In the genomic region with DNA sequence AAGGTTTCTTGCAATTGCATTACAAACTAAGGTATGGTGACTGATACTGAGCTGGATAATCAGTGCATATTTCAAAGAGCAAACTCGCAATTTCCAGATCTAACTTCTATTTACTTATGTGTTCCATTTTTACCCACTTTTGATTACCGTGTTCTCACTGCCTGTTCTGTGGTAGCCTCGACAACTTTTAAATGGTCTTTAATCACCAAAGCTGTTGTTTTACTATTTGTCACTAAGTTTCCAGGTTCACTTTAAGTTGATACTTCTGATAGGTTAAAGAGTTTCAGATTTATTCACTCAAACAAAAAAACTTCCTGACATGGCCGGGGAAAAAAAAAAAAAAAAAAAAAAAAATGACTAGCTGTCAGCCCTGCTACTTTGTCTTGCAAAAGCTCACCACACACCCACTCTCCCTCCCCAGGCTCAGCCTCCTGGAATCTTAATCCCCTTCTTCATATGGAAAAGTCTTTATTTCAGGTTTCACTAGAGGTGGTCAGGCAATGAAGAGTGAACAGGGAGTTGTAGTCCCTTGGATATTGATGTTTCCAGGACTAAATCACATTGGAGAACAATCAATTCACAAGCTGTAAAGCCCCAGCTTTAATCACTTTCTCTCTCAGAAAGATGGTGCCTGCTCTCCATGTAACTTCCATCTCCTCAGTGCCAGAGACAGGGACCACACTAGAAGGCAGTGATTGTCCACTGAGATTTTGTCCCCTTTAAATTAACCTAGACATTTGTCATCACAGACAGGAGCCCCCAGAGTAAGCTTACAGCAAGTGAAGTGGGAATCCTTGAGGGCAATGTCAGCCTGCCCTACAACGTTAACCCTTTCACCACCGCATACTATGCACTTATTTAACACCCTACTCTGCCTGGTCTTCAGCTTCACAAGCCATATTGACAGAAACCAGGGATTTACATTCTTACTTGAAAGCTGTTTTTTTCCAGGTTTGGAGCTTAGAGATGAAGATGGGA, we compare ENCODE assay signal across 20 cellular contexts.
A peak's percentile ranks its signal among the peaks of the same experiment; 100 is the strongest.
DNase-seq lines count a peak whose midpoint lies in the region; ATAC-seq and TF ChIP-seq lines count a peak whose summit lies in the region.
"Had no signal": no experiment of that assay in that cellular context is flagged by ENCODE, and none has a peak within 500 bp of the region (broad histone marks: within the 10 kb centered on the region; RNA-seq: fewer than 3 reads in every experiment).

No MANE protein-coding gene starts in this region.

- peaks cover 61% of the 10 kb centered on the region for H3K27me3 Mint-ChIP-seq in nephron progenitor cell (ENCODE audit: low read depth, poor library complexity)
- H3K27me3 Mint-ChIP-seq: CD8-positive, alpha-beta memory T cell had no signal

- 31% methylated on average over 6 of the region's 6 CpGs for WGBS in esophagus muscularis mucosa
- WGBS in aorta, 2 donors: 8 to 12% methylated on average over 6 of the region's 6 CpGs

- no peak for TF ChIP-seq CTCF in AG04449 (IDR thresholded peaks at IDR 0.05; ENCODE audit: insufficient read depth, low read length, missing control alignments)
- no peak for TF ChIP-seq CTCF in esophagus muscularis mucosa (IDR thresholded peaks at IDR 0.05)
- no peak for TF ChIP-seq CTCF in nephron progenitor cell (IDR thresholded peaks at IDR 0.05)

- H3K27ac ChIP-seq in HUES6 (ENCODE audit: low read depth, low read length) (no peak overlapping the region), esophagus muscularis mucosa (replicated peaks in 1 of 4) (no peak overlapping the region), aorta (ENCODE audit: low read depth in 1 of 2, low read length in 2 of 2) (no peak overlapping the region)
- H3K27ac ChIP-seq: colonic mucosa, tibial artery, VCaP had no signal

- CTCF ChIA-PET in AG04449 (lab: Yijun Ruan, JAX): no interaction called here

- H3K4me1 ChIP-seq in HUES6 (ENCODE audit: control insufficient read depth, insufficient read depth, low read length): peaks cover 36% of the 10 kb centered on the region
- peaks cover 7 to 11% (median 10%) of the 10 kb centered on the region in 4 donors for H3K4me1 ChIP-seq in esophagus muscularis mucosa
- no peaks in the 10 kb centered on the region for H3K4me1 ChIP-seq in aorta (ENCODE audit: control insufficient read depth in 1 of 2, insufficient read depth in 2 of 2, low read length in 2 of 2)
- H3K4me1 ChIP-seq: colonic mucosa had no signal

- DNase-seq in AG04449 (ENCODE audit: low read depth, low spot score) (no peak), esophagus muscularis mucosa (ENCODE audit: extremely low spot score) (no peak), nephron progenitor cell (no peak), aorta (no peak), ecto neural progenitor cell (ENCODE audit: low spot score) (no peak), NCI-H82 treated with DMSO at 0.1 percent for 48 hours (lab: John Stamatoyannopoulos, UW; ENCODE audit: unreplicated experiment) (no peak), NCI-H1417 (lab: John Stamatoyannopoulos, UW) (no peak)
- DNase-seq: activated CD8-positive, alpha-beta T cell treated with anti-CD3 and anti-CD28 coated beads for 36 hours; CD8-positive, alpha-beta memory T cell; EL; hippocampal formation; MV-4-11; naive thymus-derived CD8-positive, alpha-beta T cell; NCI-H2107; stimulated activated CD4-positive, alpha-beta T cell treated with anti-CD3 and anti-CD28 coated beads, Interleukin-4, amount 100 ng/mL, for 1 hour; stimulated activated CD8-positive, alpha-beta memory T cell treated with anti-CD3 and anti-CD28 coated beads, Interleukin-4, amount 100 ng/mL, for 48 hours; tibial artery had no signal

- no peak for TF ChIP-seq EP300 in esophagus muscularis mucosa (IDR thresholded peaks at IDR 0.05)

- intact Hi-C loops in esophagus muscularis mucosa (cut with DNase I) (no loop called here), aorta (cut with DNase I) (no loop called here)

- H3K4me1 Mint-ChIP-seq in nephron progenitor cell: peaks cover 22% of the 10 kb centered on the region
- H3K4me1 Mint-ChIP-seq: CD8-positive, alpha-beta memory T cell; naive thymus-derived CD8-positive, alpha-beta T cell had no signal

- peak overlapping the region; percentile 56; the same call in 1 of the 2 replicates for H3K4me3 ChIP-seq in AG04449 (ENCODE audit: low read depth, low read length)
- peak overlapping the region; percentile 67 for H3K4me3 ChIP-seq in HUES6 (ENCODE audit: low read depth, low read length)
- H3K4me3 ChIP-seq in esophagus muscularis mucosa: peak overlapping the region in 3 of 4 donors; percentile 43 to 50 (median 49)
- H3K4me3 ChIP-seq in aorta (ENCODE audit: low read length in 2 of 2): no peak overlapping the region
- H3K4me3 ChIP-seq: tibial artery had no signal

- H3K9me3 ChIP-seq in HUES6 (ENCODE audit: control insufficient read depth, insufficient read depth, low read depth, low read length): no peaks in the 10 kb centered on the region
- H3K9me3 ChIP-seq in esophagus muscularis mucosa: no peaks in the 10 kb centered on the region
- peaks cover 5% of the 10 kb centered on the region for H3K9me3 ChIP-seq in aorta (ENCODE audit: control insufficient read depth, low read length)
- H3K9me3 ChIP-seq: colonic mucosa, tibial artery had no signal

- POLR2A ChIA-PET in AG04449 (lab: Yijun Ruan, JAX): interaction anchor here (1.0 kb wide), 1 partner anchor 53 kb away, joined by 3 read pairs; no protein-coding TSS in a partner anchor

- peaks cover 4% of the 10 kb centered on the region for H3K9me3 Mint-ChIP-seq in nephron progenitor cell
- H3K9me3 Mint-ChIP-seq: activated CD8-positive, alpha-beta T cell treated with anti-CD3 and anti-CD28 coated beads for 36 hours had no signal

- no peak overlapping the region for H3K9ac ChIP-seq in HUES6 (ENCODE audit: low read length)

- H3K36me3 ChIP-seq in HUES6 (ENCODE audit: control insufficient read depth, insufficient read depth, low read length) (no peaks in the 10 kb centered on the region), esophagus muscularis mucosa (no peaks in the 10 kb centered on the region), aorta (ENCODE audit: control insufficient read depth in 1 of 2, insufficient read depth in 2 of 2, low read length in 1 of 2) (no peaks in the 10 kb centered on the region)
- H3K36me3 ChIP-seq: colonic mucosa, tibial artery had no signal

- ATAC-seq in aorta (ENCODE audit: low FRiP score): no peak
- ATAC-seq: activated CD8-positive, alpha-beta T cell treated with anti-CD3 and anti-CD28 coated beads for 36 hours; naive thymus-derived CD8-positive, alpha-beta T cell had no signal

- no peak for TF ChIP-seq POLR2A in esophagus muscularis mucosa (IDR thresholded peaks at IDR 0.05; ENCODE audit: low read depth)

- H3K27ac Mint-ChIP-seq in nephron progenitor cell: no peak overlapping the region
- H3K27ac Mint-ChIP-seq: activated CD8-positive, alpha-beta T cell treated with anti-CD3 and anti-CD28 coated beads for 36 hours; CD8-positive, alpha-beta memory T cell; naive thymus-derived CD8-positive, alpha-beta T cell had no signal

- H3K27me3 ChIP-seq in HUES6 (ENCODE audit: control insufficient read depth, insufficient read depth, low read length) (peaks cover 29% of the 10 kb centered on the region), esophagus muscularis mucosa (peaks cover 0 to 27% (median 5%) of the 10 kb centered on the region in 4 donors), aorta (ENCODE audit: control insufficient read depth in 1 of 2, insufficient read depth in 2 of 2, low read length in 1 of 2) (no peaks in the 10 kb centered on the region)

- H3K4me3 Mint-ChIP-seq in nephron progenitor cell: peak overlapping the region; percentile 81
- H3K4me3 Mint-ChIP-seq: activated CD8-positive, alpha-beta T cell treated with anti-CD3 and anti-CD28 coated beads for 36 hours; CD8-positive, alpha-beta memory T cell; naive thymus-derived CD8-positive, alpha-beta T cell had no signal

- H3K36me3 Mint-ChIP-seq in nephron progenitor cell (ENCODE audit: low read depth): no peaks in the 10 kb centered on the region
- H3K36me3 Mint-ChIP-seq: CD8-positive, alpha-beta memory T cell; naive thymus-derived CD8-positive, alpha-beta T cell had no signal

Comparison
In these comparisons a context has a peak if more than half of its experiments do, and no peak if none do; other contexts are left out.
1. H3K4me3 ChIP-seq: peak in AG04449 (single experiment), HUES6 (single experiment) and esophagus muscularis mucosa (3 of 4); none in aorta (0 of 2).